ENCODE assay signal across 1 cellular context in the genomic region with DNA sequence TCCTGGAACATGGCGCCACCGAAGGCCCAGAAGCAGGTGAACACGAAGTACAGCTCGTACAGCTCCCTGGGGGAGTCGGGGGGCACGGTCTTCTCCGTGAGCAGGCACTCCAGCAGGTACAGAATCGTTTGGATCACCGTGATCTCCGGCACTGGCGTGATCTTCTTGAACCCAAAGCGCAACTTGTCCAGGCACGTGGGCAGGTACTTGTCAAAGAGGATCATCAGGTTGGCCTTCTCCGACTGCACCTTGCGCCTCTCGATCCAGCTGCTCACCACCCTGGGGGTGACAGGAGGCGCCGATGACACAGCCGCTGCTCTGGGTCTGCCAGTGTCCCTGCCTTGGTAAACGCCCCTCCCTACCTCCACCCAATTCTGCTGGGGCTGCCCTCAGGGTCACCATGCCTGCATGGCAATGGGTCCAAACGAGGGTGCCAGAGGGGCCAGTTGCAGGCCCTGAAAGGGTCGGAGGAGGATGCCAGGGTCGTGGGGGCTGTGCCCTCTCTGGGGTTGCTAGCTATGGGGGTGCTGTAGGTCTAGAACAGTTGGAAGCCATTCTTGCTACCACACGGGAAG.
TF ChIP-seq lines count a peak whose summit lies in the region.

No MANE protein-coding gene starts in this region.

TF ChIP-seq in GM12878, 131 proteins besides CTCF, POLR2A, EP300 and RAD21 (continued from another document):
- TF ChIP-seq MXI1 (IDR thresholded peaks at IDR 0.05; ENCODE audit: low read depth, low read length) = no peak
- TF ChIP-seq, protein P1, sequence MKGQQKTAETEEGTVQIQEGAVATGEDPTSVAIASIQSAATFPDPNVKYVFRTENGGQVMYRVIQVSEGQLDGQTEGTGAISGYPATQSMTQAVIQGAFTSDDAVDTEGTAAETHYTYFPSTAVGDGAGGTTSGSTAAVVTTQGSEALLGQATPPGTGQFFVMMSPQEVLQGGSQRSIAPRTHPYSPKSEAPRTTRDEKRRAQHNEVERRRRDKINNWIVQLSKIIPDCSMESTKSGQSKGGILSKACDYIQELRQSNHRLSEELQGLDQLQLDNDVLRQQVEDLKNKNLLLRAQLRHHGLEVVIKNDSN (IDR thresholded peaks at IDR 0.05; ENCODE audit: borderline replicate concordance, extremely low read length, insufficient read depth, low read depth, low read length) = no peak
- no peak for TF ChIP-seq MTA3 (IDR thresholded peaks at IDR 0.05; ENCODE audit: borderline replicate concordance, low read length)
- TF ChIP-seq CEBPB (IDR thresholded peaks at IDR 0.05; ENCODE audit: borderline replicate concordance in 1 of 2, low read depth in 2 of 2, low read length in 2 of 2) = no peak
- no peak for TF ChIP-seq ZNF24 (IDR thresholded peaks at IDR 0.05)
- TF ChIP-seq TCF12 (IDR thresholded peaks at IDR 0.05; ENCODE audit: low read depth, low read length) = no peak
- TF ChIP-seq POLR2AphosphoS5 (IDR thresholded peaks at IDR 0.05; ENCODE audit: low read length) = no peak
